2 cellular contexts compared by ENCODE assay signal in genomic region chr10:44756235-44756634, GRCh38.
TF ChIP-seq lines count a peak whose summit lies in the region.

No MANE protein-coding gene starts in this region.

TF ChIP-seq in SK-N-SH, 30 proteins besides CTCF, POLR2A, EP300 and RAD21 (continued from another document):
- TF ChIP-seq, protein P1, sequence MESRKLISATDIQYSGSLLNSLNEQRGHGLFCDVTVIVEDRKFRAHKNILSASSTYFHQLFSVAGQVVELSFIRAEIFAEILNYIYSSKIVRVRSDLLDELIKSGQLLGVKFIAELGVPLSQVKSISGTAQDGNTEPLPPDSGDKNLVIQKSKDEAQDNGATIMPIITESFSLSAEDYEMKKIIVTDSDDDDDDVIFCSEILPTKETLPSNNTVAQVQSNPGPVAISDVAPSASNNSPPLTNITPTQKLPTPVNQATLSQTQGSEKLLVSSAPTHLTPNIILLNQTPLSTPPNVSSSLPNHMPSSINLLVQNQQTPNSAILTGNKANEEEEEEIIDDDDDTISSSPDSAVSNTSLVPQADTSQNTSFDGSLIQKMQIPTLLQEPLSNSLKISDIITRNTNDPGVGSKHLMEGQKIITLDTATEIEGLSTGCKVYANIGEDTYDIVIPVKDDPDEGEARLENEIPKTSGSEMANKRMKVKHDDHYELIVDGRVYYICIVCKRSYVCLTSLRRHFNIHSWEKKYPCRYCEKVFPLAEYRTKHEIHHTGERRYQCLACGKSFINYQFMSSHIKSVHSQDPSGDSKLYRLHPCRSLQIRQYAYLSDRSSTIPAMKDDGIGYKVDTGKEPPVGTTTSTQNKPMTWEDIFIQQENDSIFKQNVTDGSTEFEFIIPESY (IDR thresholded peaks at IDR 0.05; ENCODE audit: borderline replicate concordance, low read depth) = no peak
- TF ChIP-seq EZH2phosphoT487 (IDR thresholded peaks at IDR 0.05; ENCODE audit: borderline replicate concordance, low read depth) = no peak
- no peak for TF ChIP-seq TAF1 (IDR thresholded peaks at IDR 0.05; ENCODE audit: borderline replicate concordance, low read depth, low read length)
- TF ChIP-seq CHD2 (IDR thresholded peaks at IDR 0.05; ENCODE audit: low read length, partially characterized antibody) = no peak
- TF ChIP-seq, protein P2, sequence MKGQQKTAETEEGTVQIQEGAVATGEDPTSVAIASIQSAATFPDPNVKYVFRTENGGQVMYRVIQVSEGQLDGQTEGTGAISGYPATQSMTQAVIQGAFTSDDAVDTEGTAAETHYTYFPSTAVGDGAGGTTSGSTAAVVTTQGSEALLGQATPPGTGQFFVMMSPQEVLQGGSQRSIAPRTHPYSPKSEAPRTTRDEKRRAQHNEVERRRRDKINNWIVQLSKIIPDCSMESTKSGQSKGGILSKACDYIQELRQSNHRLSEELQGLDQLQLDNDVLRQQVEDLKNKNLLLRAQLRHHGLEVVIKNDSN (IDR thresholded peaks at IDR 0.05; ENCODE audit: borderline replicate concordance, low read depth) = no peak
- no peak for TF ChIP-seq FOSL2 (IDR thresholded peaks at IDR 0.05; ENCODE audit: borderline replicate concordance, low read depth)
TF ChIP-seq in SK-N-SH: peak in this region for 0.

TF ChIP-seq in SK-N-SH treated with all-trans-retinoic acid at 6 μM for 48 hours, 23 proteins besides CTCF, POLR2A, EP300 and RAD21 (continued from another document):
- TF ChIP-seq POU6F1 (CRISPR knock-in tag; IDR thresholded peaks at IDR 0.05; ENCODE audit: borderline replicate concordance, low read depth) (no peak), CSRNP3 (CRISPR knock-in tag; IDR thresholded peaks at IDR 0.05) (no peak), ZFP30 (CRISPR knock-in tag; IDR thresholded peaks at IDR 0.05) (no peak), ZC3H10 (CRISPR knock-in tag; IDR thresholded peaks at IDR 0.05) (no peak), SNAI2 (CRISPR knock-in tag; IDR thresholded peaks at IDR 0.05) (no peak), TCF4 (CRISPR knock-in tag; IDR thresholded peaks at IDR 0.05; ENCODE audit: borderline replicate concordance) (no peak), CSDC2 (CRISPR knock-in tag; IDR thresholded peaks at IDR 0.05) (no peak), ZFP3 (CRISPR knock-in tag; IDR thresholded peaks at IDR 0.05) (no peak)
